Comparison of ENCODE assay signal across 2 cellular contexts in the genomic region with DNA sequence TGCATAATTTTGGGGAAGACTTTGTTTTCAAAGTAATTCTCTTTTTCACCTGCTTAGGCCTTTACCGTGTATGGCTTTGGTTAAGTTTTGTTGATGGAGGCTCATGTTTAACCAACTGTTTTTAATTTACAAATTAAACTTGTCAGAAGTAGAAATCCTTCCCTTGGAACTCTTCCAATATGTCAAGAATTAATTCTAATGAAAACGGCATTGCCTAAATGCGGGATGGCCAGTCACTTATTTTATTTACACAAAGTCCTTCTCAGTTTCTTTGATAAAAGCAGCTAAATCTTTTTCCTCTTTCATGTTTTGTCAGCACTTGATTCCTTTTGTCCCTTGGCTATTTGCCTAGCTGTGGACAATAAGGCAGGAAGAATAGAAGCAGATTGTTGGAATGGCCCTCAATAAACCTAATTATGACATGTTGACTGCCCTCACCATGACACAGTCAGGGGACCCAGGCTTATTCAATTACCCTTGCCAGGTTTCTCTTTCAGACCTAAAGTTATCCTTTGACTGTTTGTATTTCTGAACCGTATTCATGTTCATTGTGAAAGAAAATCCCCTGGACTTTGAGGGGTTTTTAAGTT.
A peak's percentile ranks its signal among the peaks of the same experiment; 100 is the strongest.
TF ChIP-seq lines count a peak whose summit lies in the region.

No MANE protein-coding gene starts in this region.

TF ChIP-seq in H1, 55 proteins besides CTCF, POLR2A, EP300 and RAD21:
- TF ChIP-seq NANOG (IDR thresholded peaks at IDR 0.05; ENCODE audit: insufficient read depth, low read depth, low read length, poor library complexity, severe bottlenecking) (peak; percentile 41), ZNF274 (IDR thresholded peaks at IDR 0.05; ENCODE audit: borderline replicate concordance, extremely low read depth, low read length) (no peak)

TF ChIP-seq in SK-N-SH treated with all-trans-retinoic acid at 6 μM for 48 hours, 23 proteins besides CTCF, POLR2A, EP300 and RAD21:
- TF ChIP-seq ZC3H10 (CRISPR knock-in tag; IDR thresholded peaks at IDR 0.05) (no peak), OSR1 (CRISPR knock-in tag; IDR thresholded peaks at IDR 0.05) (no peak), ISL1 (CRISPR knock-in tag; IDR thresholded peaks at IDR 0.05) (no peak), SNAI2 (CRISPR knock-in tag; IDR thresholded peaks at IDR 0.05) (no peak), ZNF565 (CRISPR knock-in tag; conservative IDR thresholded peaks at IDR 0.05; ENCODE audit: low read depth) (no peak), CSDC2 (CRISPR knock-in tag; IDR thresholded peaks at IDR 0.05) (no peak), ZNF70 (CRISPR knock-in tag; IDR thresholded peaks at IDR 0.05) (no peak)
- TF ChIP-seq, protein P1, sequence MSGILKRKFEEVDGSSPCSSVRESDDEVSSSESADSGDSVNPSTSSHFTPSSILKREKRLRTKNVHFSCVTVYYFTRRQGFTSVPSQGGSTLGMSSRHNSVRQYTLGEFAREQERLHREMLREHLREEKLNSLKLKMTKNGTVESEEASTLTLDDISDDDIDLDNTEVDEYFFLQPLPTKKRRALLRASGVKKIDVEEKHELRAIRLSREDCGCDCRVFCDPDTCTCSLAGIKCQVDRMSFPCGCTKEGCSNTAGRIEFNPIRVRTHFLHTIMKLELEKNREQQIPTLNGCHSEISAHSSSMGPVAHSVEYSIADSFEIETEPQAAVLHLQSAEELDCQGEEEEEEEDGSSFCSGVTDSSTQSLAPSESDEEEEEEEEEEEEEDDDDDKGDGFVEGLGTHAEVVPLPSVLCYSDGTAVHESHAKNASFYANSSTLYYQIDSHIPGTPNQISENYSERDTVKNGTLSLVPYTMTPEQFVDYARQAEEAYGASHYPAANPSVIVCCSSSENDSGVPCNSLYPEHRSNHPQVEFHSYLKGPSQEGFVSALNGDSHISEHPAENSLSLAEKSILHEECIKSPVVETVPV (CRISPR knock-in tag; IDR thresholded peaks at IDR 0.05), result no peak
- TF ChIP-seq, protein P2, sequence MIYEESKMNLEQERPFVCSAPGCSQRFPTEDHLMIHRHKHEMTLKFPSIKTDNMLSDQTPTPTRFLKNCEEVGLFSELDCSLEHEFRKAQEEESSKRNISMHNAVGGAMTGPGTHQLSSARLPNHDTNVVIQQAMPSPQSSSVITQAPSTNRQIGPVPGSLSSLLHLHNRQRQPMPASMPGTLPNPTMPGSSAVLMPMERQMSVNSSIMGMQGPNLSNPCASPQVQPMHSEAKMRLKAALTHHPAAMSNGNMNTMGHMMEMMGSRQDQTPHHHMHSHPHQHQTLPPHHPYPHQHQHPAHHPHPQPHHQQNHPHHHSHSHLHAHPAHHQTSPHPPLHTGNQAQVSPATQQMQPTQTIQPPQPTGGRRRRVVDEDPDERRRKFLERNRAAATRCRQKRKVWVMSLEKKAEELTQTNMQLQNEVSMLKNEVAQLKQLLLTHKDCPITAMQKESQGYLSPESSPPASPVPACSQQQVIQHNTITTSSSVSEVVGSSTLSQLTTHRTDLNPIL (CRISPR knock-in tag; IDR thresholded peaks at IDR 0.05; ENCODE audit: low read depth), result no peak
TF ChIP-seq in SK-N-SH treated with all-trans-retinoic acid at 6 μM for 48 hours: peak in this region for 0.
